ENCODE assay signal across 8 cellular contexts in the genomic region with DNA sequence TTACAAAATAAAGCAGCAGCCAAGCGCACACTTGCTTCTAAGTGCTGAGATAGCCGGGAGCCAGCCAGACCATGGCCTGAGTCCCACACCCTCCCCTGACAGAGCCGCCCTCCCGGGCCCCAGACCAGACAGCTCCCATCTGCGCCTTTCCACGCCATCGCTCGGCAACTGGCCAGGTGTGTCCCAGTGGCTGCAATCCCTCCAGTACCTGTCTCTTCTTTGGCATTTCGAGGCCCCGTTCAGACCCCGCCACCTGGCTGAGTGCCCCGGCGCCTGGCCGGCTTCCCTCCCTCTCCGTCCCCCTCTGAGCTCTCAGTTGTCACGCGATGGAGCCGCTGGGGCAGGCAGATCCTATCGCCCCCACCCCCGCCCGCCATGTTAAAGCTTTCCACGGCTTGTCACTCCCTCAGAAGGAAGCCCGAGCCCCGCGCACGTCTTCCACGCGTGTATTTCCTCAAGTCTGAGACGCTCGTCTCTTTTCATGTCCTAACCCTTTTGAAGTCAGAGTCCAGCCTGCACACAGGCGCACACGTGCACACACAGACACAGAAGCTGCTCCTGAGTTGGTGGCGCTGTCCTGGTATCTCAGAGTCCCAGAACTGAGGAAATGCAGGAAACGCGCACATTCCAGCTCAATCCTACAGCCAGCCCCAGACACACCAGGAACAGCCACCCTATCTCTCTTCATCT. TPM values are rescaled to one million over a fixed set of nuclear protein-coding genes. Genes with fewer than 3 reads are reported as not detected.
DNase-seq lines count a peak whose midpoint lies in the region; ATAC-seq and TF ChIP-seq lines count a peak whose summit lies in the region.

No MANE protein-coding gene starts in this region.

- ATAC-seq in body of pancreas (peak; percentile 40), GM19035 (IDR thresholded peaks at IDR 0.05; ENCODE audit: unreplicated experiment) (no peak), HG02588 (IDR thresholded peaks at IDR 0.05; ENCODE audit: unreplicated experiment) (no peak), GM19467 (IDR thresholded peaks at IDR 0.05; ENCODE audit: unreplicated experiment) (no peak)

- H3K4me1 ChIP-seq in HUES64 (ENCODE audit: insufficient read depth, low read length): peaks cover 31% of the 10 kb centered on the region
- H3K4me1 ChIP-seq in body of pancreas: peaks cover 69% of the 10 kb centered on the region

- H3K36me3 ChIP-seq in HUES64 (ENCODE audit: insufficient read depth, low read length) (peaks cover 34% of the 10 kb centered on the region), body of pancreas (replicated peaks in 1 of 2; ENCODE audit: insufficient read depth in 1 of 2, low read depth in 2 of 2) (peaks cover 0 to 2% of the 10 kb centered on the region in 2 donors)

- peak in 1 of 3 donors; percentile 10 for TF ChIP-seq POLR2A in body of pancreas (IDR thresholded peaks at IDR 0.05)

- H3K9me3 ChIP-seq in HUES64 (ENCODE audit: insufficient read depth, low read depth, low read length): no peaks in the 10 kb centered on the region
- H3K9me3 ChIP-seq in body of pancreas: no peaks in the 10 kb centered on the region

- H3K27me3 ChIP-seq in HUES64 (ENCODE audit: insufficient read depth, low read length) (no peaks in the 10 kb centered on the region), body of pancreas (no peaks in the 10 kb centered on the region)

- intact Hi-C loops in body of pancreas (cut with DNase I): no loop called here

- no peak overlapping the region for H3K4me3 ChIP-seq in HUES64 (ENCODE audit: low read length)
- H3K4me3 ChIP-seq in body of pancreas: no peak overlapping the region
- H3K4me3 ChIP-seq in skeletal muscle cell (ENCODE audit: low read depth, low read length): peak overlapping the region; percentile 22

- no peak for TF ChIP-seq CTCF in body of pancreas (IDR thresholded peaks at IDR 0.05)

- H3K27ac ChIP-seq in HUES64 (ENCODE audit: low read depth, low read length) (peak overlapping the region; percentile 50; the same call in 1 of the 2 replicates), body of pancreas (peak overlapping the region; percentile 50 to 91 (median 78))

- peak overlapping the region; percentile 8; the same call in 1 of the 2 replicates for H3K9ac ChIP-seq in HUES64 (ENCODE audit: low read depth, low read length)

- 82% methylated on average over 35 of the region's 35 CpGs for WGBS in HUES64
- 12 to 13% methylated on average over 25 to 35 of the region's 35 CpGs for WGBS in body of pancreas, 2 donors

- DNase-seq in body of pancreas (peak; percentile 71 to 81 (median 78)), iPS-NIHi11 (ENCODE audit: low spot score) (peak; percentile 48), skeletal muscle cell (ENCODE audit: low read depth) (no peak), NCI-H524 (lab: John Stamatoyannopoulos, UW) (no peak)

RNA-seq across cellular contexts. Expression of a gene that starts 7.9 kb away (rescaled TPM):
- polyA plus RNA-seq in HUES64 (2013, experiment 1 of 2): 26.7 TPM
- 30.2 TPM for polyA plus RNA-seq in HUES64 (2013, experiment 2 of 2)
- total RNA-seq in body of pancreas: 10 to 100 TPM; 16.3 to 23.7 TPM

Comparison
In these comparisons a context has a peak if more than half of its experiments do, and no peak if none do; other contexts are left out.
1. DNase-seq: peak in body of pancreas (4 of 4) and iPS-NIHi11 (single experiment); none in skeletal muscle cell (single experiment) and NCI-H524 (0 of 2).